In the genomic region with DNA sequence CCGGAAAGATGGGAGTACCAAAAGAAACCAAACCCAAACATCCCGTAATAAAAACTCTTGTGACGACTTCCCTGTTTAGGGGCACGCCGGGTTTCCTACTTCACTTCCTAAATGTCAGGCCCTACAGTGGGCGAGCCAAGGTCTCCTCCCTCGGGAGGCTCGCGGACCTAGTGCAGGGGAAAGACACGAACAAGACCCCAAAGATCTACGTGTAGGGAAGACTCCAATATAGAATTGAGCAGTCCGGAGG, we compare ENCODE assay signal across 8 cellular contexts. TPM values are rescaled to one million over a fixed set of nuclear protein-coding genes. Genes with fewer than 3 reads are reported as not detected.
DNase-seq lines count a peak whose midpoint lies in the region; ATAC-seq and TF ChIP-seq lines count a peak whose summit lies in the region.

No MANE protein-coding gene starts in this region.

- H3K27me3 ChIP-seq in HUES48 (ENCODE audit: control insufficient read depth, insufficient read depth, low read length) (no peaks in the 10 kb centered on the region), neutrophil (no peaks in the 10 kb centered on the region)

- H3K27ac Mint-ChIP-seq in activated CD4-positive, alpha-beta T cell treated with anti-CD3 and anti-CD28 coated beads, Interleukin-2, amount 10 ng/mL, durations not matched to agents 7 days and 5 days: peak overlapping the region; percentile 96

- H3K4me3 ChIP-seq in HUES48 (ENCODE audit: low read depth, low read length) (peak overlapping the region; percentile 81), fibroblast of villous mesenchyme (ENCODE audit: low read depth, low read length) (peak overlapping the region; percentile 84), neutrophil (ENCODE audit: low read depth in 1 of 2, low read length in 1 of 2) (peak overlapping the region; percentile 85 to 100)

- no peaks in the 10 kb centered on the region for H3K36me3 Mint-ChIP-seq in activated CD4-positive, alpha-beta T cell treated with anti-CD3 and anti-CD28 coated beads, Interleukin-2, amount 10 ng/mL, durations not matched to agents 7 days and 5 days (ENCODE audit: low read depth)

- CTCF ChIA-PET in activated CD4-positive, alpha-beta T cell treated with anti-CD3 and anti-CD28 coated beads, Interleukin-2, amount 10 ng/mL, durations not matched to agents 7 days and 5 days (lab: Charles Lee): interaction anchor here (0.9 to 4.7 kb wide), 7 partner anchors 16 to 596 kb away, joined by 3 to 132 read pairs (median 5); a partner anchor contains a TSS

- DNase-seq in DMS79 treated with DMSO at 0.1 percent for 48 hours (lab: John Stamatoyannopoulos, UW): peak; percentile 58
- no peak for DNase-seq in activated CD4-positive, alpha-beta T cell treated with anti-CD3 and anti-CD28 coated beads, Interleukin-2, amount 10 ng/mL, durations not matched to agents 7 days and 5 days
- DNase-seq in fibroblast of villous mesenchyme (ENCODE audit: low read depth): peak; percentile 84
- no peak for DNase-seq in COR-L47 (lab: John Stamatoyannopoulos, UW)

- no peaks in the 10 kb centered on the region for H3K9me3 ChIP-seq in HUES48 (ENCODE audit: control insufficient read depth, insufficient read depth, low read length)
- H3K9me3 ChIP-seq in neutrophil: no peaks in the 10 kb centered on the region

- ATAC-seq in GM19397 (IDR thresholded peaks at IDR 0.05; ENCODE audit: unreplicated experiment): peak; percentile 9
- no peak for ATAC-seq in activated CD4-positive, CD25-positive, alpha-beta regulatory T cell treated with anti-CD3 and anti-CD28 coated beads, Interleukin-2, amount 50 U/mL, for 24 hours

- POLR2A ChIA-PET in activated CD4-positive, alpha-beta T cell treated with anti-CD3 and anti-CD28 coated beads, Interleukin-2, amount 10 ng/mL, durations not matched to agents 7 days and 5 days (lab: Charles Lee): no interaction called here

- no peaks in the 10 kb centered on the region for H3K27me3 Mint-ChIP-seq in activated CD4-positive, alpha-beta T cell treated with anti-CD3 and anti-CD28 coated beads, Interleukin-2, amount 10 ng/mL, durations not matched to agents 7 days and 5 days

- no peak overlapping the region for H3K9ac ChIP-seq in HUES48 (ENCODE audit: low read depth, low read length)

- H3K36me3 ChIP-seq in HUES48 (ENCODE audit: control insufficient read depth, insufficient read depth, low read length): no peaks in the 10 kb centered on the region
- no peaks in the 10 kb centered on the region for H3K36me3 ChIP-seq in neutrophil

- peaks cover 47% of the 10 kb centered on the region for H3K4me1 Mint-ChIP-seq in activated CD4-positive, alpha-beta T cell treated with anti-CD3 and anti-CD28 coated beads, Interleukin-2, amount 10 ng/mL, durations not matched to agents 7 days and 5 days

- H3K9me3 Mint-ChIP-seq in activated CD4-positive, alpha-beta T cell treated with anti-CD3 and anti-CD28 coated beads, Interleukin-2, amount 10 ng/mL, durations not matched to agents 7 days and 5 days: no peaks in the 10 kb centered on the region

- TF ChIP-seq CTCF in fibroblast of villous mesenchyme (IDR thresholded peaks at IDR 0.05; ENCODE audit: insufficient read depth, low read depth, low read length): no peak
- TF ChIP-seq CTCF in neutrophil (IDR thresholded peaks at IDR 0.05): no peak

- peaks cover 14% of the 10 kb centered on the region for H3K4me1 ChIP-seq in HUES48 (ENCODE audit: control insufficient read depth, insufficient read depth, low read length)
- H3K4me1 ChIP-seq in neutrophil (ENCODE audit: control insufficient read depth in 1 of 2, insufficient read depth in 1 of 2, low read depth in 1 of 2, low read length in 1 of 2): peaks cover 20 to 32% of the 10 kb centered on the region in 2 experiments

- H3K27ac ChIP-seq in HUES48 (ENCODE audit: low read depth, low read length) (peak overlapping the region; percentile 75), neutrophil (peak overlapping the region; percentile 96)

- H3K4me3 Mint-ChIP-seq in activated CD4-positive, alpha-beta T cell treated with anti-CD3 and anti-CD28 coated beads, Interleukin-2, amount 10 ng/mL, durations not matched to agents 7 days and 5 days: peak overlapping the region; percentile 94

RNA-seq across cellular contexts. Expression of a gene that starts 0.6 kb away (rescaled TPM):
- 10 to 100 TPM; 28.8 to 30.3 TPM for total RNA-seq in activated CD4-positive, alpha-beta T cell treated with anti-CD3 and anti-CD28 coated beads, Interleukin-2, amount 10 ng/mL, durations not matched to agents 7 days and 5 days
- total RNA-seq in fibroblast of villous mesenchyme: 15.1 and 21.6 TPM in 2 replicates

RNA-seq across cellular contexts. Expression of a gene that starts 15.7 kb away (rescaled TPM):
- 100 to 1,000 TPM; 109 to 143 TPM for total RNA-seq in activated CD4-positive, alpha-beta T cell treated with anti-CD3 and anti-CD28 coated beads, Interleukin-2, amount 10 ng/mL, durations not matched to agents 7 days and 5 days
- total RNA-seq in fibroblast of villous mesenchyme: 243 and 263 TPM in 2 replicates

RNA-seq across cellular contexts. Expression of a gene that starts 16.0 kb away (rescaled TPM):
- 10 to 100 TPM; 74.4 to 94.2 TPM for total RNA-seq in activated CD4-positive, alpha-beta T cell treated with anti-CD3 and anti-CD28 coated beads, Interleukin-2, amount 10 ng/mL, durations not matched to agents 7 days and 5 days
- 45.1 and 67.8 TPM in 2 replicates for total RNA-seq in fibroblast of villous mesenchyme

Comparison
In these comparisons a context has a peak if more than half of its experiments do, and no peak if none do; other contexts are left out.
1. DNase-seq: peak in DMS79 treated with DMSO at 0.1 percent for 48 hours (single experiment) and fibroblast of villous mesenchyme (single experiment); none in activated CD4-positive, alpha-beta T cell treated with anti-CD3 and anti-CD28 coated beads, Interleukin-2, amount 10 ng/mL, durations not matched to agents 7 days and 5 days (single experiment) and COR-L47 (single experiment).
2. Peak in every context shown above with its lines, with median percentiles within 50 percentile points of each other: H3K4me3 ChIP-seq.